Comparison of ENCODE assay signal across 10 cellular contexts in the genomic region with DNA sequence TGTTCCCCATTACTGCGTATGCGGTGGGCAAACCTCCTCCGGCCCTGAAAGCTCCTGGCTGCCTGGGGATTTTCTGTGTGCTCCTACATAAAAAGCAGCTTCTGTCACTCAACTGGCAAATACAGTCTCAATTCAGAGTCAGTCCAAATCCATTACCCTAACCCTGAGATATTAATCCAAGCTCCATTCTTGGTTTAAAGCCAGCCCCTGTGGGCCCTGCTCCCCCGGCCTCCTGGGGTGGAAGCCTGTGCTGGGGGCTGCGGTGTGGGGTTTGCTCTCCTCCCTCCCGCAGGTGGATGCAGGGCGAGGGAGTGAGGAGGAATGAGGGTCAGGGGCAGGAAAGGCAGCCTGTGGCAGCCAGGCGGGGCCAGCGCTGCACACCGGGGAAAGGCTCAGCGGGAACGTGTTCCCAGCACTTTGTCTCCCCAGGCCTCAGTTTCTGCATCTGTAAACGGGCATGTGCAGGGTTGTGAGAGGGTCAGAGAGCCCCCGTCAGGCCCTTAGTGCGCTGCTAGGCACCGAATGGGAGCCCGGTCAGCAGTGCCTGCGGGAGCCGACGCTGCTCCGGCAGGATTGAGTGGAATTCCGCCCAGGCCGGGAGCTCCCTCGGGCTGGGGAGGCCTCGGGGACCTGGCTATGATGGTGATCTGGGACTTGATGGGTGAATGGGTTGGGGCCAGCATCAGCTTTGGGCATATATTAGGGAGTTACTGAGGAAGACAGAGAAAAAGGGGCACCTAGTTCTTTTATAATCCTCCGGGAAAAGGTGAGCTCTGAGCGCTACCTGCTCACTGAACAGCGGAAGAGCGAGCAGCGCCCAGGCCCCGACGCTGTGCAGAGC. TPM values are rescaled to one million over a fixed set of nuclear protein-coding genes. Genes with fewer than 3 reads are reported as not detected.
A peak's percentile ranks its signal among the peaks of the same experiment; 100 is the strongest.
DNase-seq lines count a peak whose midpoint lies in the region; ATAC-seq, FAIRE-seq and TF ChIP-seq lines count a peak whose summit lies in the region.
"Had no signal": no experiment of that assay in that cellular context is flagged by ENCODE, and none has a peak within 500 bp of the region (broad histone marks: within the 10 kb centered on the region; RNA-seq: fewer than 3 reads in every experiment).

No MANE protein-coding gene starts in this region.

- TF ChIP-seq CTCF in astrocyte of the cerebellum (IDR thresholded peaks at IDR 0.05; ENCODE audit: low read depth, low read length, missing control alignments), result no peak

- H3K4me3 ChIP-seq in astrocyte of the cerebellum (ENCODE audit: low read depth, low read length), result no peak overlapping the region

- DNase-seq in GM19239 (ENCODE audit: insufficient read length, low spot score) (peak; percentile 78), astrocyte of the cerebellum (ENCODE audit: low read depth) (peak; percentile 84), sciatic nerve (ENCODE audit: low spot score) (peak; percentile 51), NCI-H345 (lab: John Stamatoyannopoulos, UW) (no peak)
- DNase-seq: DMS 273 treated with DMSO at 0.1 percent for 48 hours, NCI-H774 had no signal

- intact Hi-C loops in sciatic nerve (cut with DNase I), result no loop called here

- ATAC-seq in HG03442 (IDR thresholded peaks at IDR 0.05; ENCODE audit: unreplicated experiment) (peak; percentile 87), sciatic nerve (peak; percentile 24), GM21423 (IDR thresholded peaks at IDR 0.05; ENCODE audit: unreplicated experiment) (no peak), HG02884 (IDR thresholded peaks at IDR 0.05; ENCODE audit: unreplicated experiment) (no peak), GM21717 (IDR thresholded peaks at IDR 0.05; ENCODE audit: unreplicated experiment) (no peak)

- peak; percentile 84 for FAIRE-seq in GM19239 (lab: Jason Lieb, UNC)

- in situ Hi-C loops in astrocyte of the cerebellum (cut with HindIII; ENCODE audit: low sequenced_read_pairs), result no loop called here

RNA-seq across cellular contexts. Expression of a gene that starts 6.3 kb away (rescaled TPM):
- 40.7 TPM for total RNA-seq in sciatic nerve

RNA-seq across cellular contexts. Expression of a gene that starts 37.6 kb away (rescaled TPM):
- 1.8 TPM for total RNA-seq in sciatic nerve

Comparison
In these comparisons a context has a peak if more than half of its experiments do, and no peak if none do; other contexts are left out.
1. ATAC-seq: peak in HG03442 (single experiment) and sciatic nerve (single experiment); none in GM21423 (single experiment), HG02884 (single experiment) and GM21717 (single experiment).